28 cellular contexts compared by ENCODE assay signal in genomic region chr10:112059220-112059619, GRCh38.
"Had no signal": no experiment of that assay in that cellular context is flagged by ENCODE, and none has a peak within 500 bp of the region (broad histone marks: within the 10 kb centered on the region; RNA-seq: fewer than 3 reads in every experiment).

No MANE protein-coding gene starts in this region.

- H2AFZ ChIP-seq: hepatocyte had no signal

- H3K27ac ChIP-seq: ascending aorta, brain microvascular endothelial cell, gastroesophageal sphincter, hepatocyte, left lung, lower lobe of right lung, suprapubic skin, tibial artery, upper lobe of right lung, WERI-Rb-1 had no signal

- H3K36me3 ChIP-seq: ascending aorta, brain microvascular endothelial cell, gastroesophageal sphincter, left lung, lower lobe of right lung, suprapubic skin, tibial artery, upper lobe of right lung, WERI-Rb-1 had no signal

- H3K79me2 ChIP-seq: hepatocyte had no signal

- H3K4me3 ChIP-seq: ascending aorta, gastroesophageal sphincter, hepatocyte, left lung, lower lobe of right lung, mucosa of descending colon, suprapubic skin, tibial artery, upper lobe of right lung had no signal

- DNase-seq: activated CD4-positive, alpha-beta memory T cell treated with anti-CD3 and anti-CD28 coated beads for 36 hours; activated CD4-positive, alpha-beta T cell treated with anti-CD3 and anti-CD28 coated beads, Interleukin-2, amount 10 ng/mL, durations not matched to agents 24 days and 14 days; activated CD4-positive, CD25-positive, alpha-beta regulatory T cell treated with anti-CD3 and anti-CD28 coated beads, Interleukin-2, amount 50 U/mL, for 72 hours; activated CD8-positive, alpha-beta memory T cell treated with anti-CD3 and anti-CD28 coated beads, Interleukin-2, amount 50 U/mL, for 4 hours; activated gamma-delta T cell; activated naive CD4-positive, alpha-beta T cell treated with anti-CD3 and anti-CD28 coated beads, Interleukin-2, amount 10 ng/mL, durations not matched to agents 7 days and 5 days; activated naive CD8-positive, alpha-beta T cell treated with anti-CD3 and anti-CD28 coated beads, Interleukin-2, amount 10 ng/mL, durations not matched to agents 7 days and 5 days; activated T-cell treated with anti-CD3 and anti-CD28 coated beads, Interleukin-2, amount 50 U/mL, for 24 hours; brain microvascular endothelial cell; cortex of kidney; effector memory CD8-positive, alpha-beta T cell; left lung; lower lobe of right lung; mucosa of descending colon; posterior cingulate gyrus; right cardiac atrium; stimulated activated CD4-positive, alpha-beta T cell treated with anti-CD3 and anti-CD28 coated beads, Interleukin-15, amount 100 ng/mL, for 24 hours; stimulated activated CD4-positive, alpha-beta T cell treated with anti-CD3 and anti-CD28 coated beads, Interleukin-2, amount 100 ng/mL, for 24 hours; stimulated activated naive B cell treated with anti-CD40 and anti-IgM and Interleukin-4, amounts not matched to agents 10 μg/mL and 1 μg/mL and 100 μg/mL, for 72 hours; T1000; tibial artery; upper lobe of right lung; WERI-Rb-1 had no signal

- H3K9me3 Mint-ChIP-seq: activated CD4-positive, alpha-beta memory T cell treated with anti-CD3 and anti-CD28 coated beads for 36 hours; activated CD4-positive, alpha-beta T cell treated with anti-CD3 and anti-CD28 coated beads, Interleukin-2, amount 10 ng/mL, durations not matched to agents 24 days and 14 days; activated naive CD4-positive, alpha-beta T cell treated with anti-CD3 and anti-CD28 coated beads, Interleukin-2, amount 10 ng/mL, durations not matched to agents 7 days and 5 days; activated naive CD8-positive, alpha-beta T cell treated with anti-CD3 and anti-CD28 coated beads, Interleukin-2, amount 10 ng/mL, durations not matched to agents 7 days and 5 days; activated T-cell treated with anti-CD3 and anti-CD28 coated beads, Interleukin-2, amount 50 U/mL, for 24 hours; nephron; stimulated activated naive B cell treated with anti-CD40 and anti-IgM and Interleukin-4, amounts not matched to agents 10 μg/mL and 1 μg/mL and 100 μg/mL, for 72 hours had no signal

- H3K4me3 Mint-ChIP-seq: activated CD4-positive, alpha-beta memory T cell treated with anti-CD3 and anti-CD28 coated beads for 36 hours; activated CD4-positive, alpha-beta T cell treated with anti-CD3 and anti-CD28 coated beads, Interleukin-2, amount 10 ng/mL, durations not matched to agents 24 days and 14 days; activated naive CD4-positive, alpha-beta T cell treated with anti-CD3 and anti-CD28 coated beads, Interleukin-2, amount 10 ng/mL, durations not matched to agents 7 days and 5 days; activated naive CD8-positive, alpha-beta T cell treated with anti-CD3 and anti-CD28 coated beads, Interleukin-2, amount 10 ng/mL, durations not matched to agents 7 days and 5 days; activated T-cell treated with anti-CD3 and anti-CD28 coated beads, Interleukin-2, amount 50 U/mL, for 24 hours; effector memory CD8-positive, alpha-beta T cell; nephron; stimulated activated naive B cell treated with anti-CD40 and anti-IgM and Interleukin-4, amounts not matched to agents 10 μg/mL and 1 μg/mL and 100 μg/mL, for 72 hours had no signal

- H3K4me2 ChIP-seq: hepatocyte had no signal

- H3K27ac Mint-ChIP-seq: activated CD4-positive, alpha-beta memory T cell treated with anti-CD3 and anti-CD28 coated beads for 36 hours; activated CD4-positive, alpha-beta T cell treated with anti-CD3 and anti-CD28 coated beads, Interleukin-2, amount 10 ng/mL, durations not matched to agents 24 days and 14 days; activated naive CD4-positive, alpha-beta T cell treated with anti-CD3 and anti-CD28 coated beads, Interleukin-2, amount 10 ng/mL, durations not matched to agents 7 days and 5 days; activated naive CD8-positive, alpha-beta T cell treated with anti-CD3 and anti-CD28 coated beads, Interleukin-2, amount 10 ng/mL, durations not matched to agents 7 days and 5 days; activated T-cell treated with anti-CD3 and anti-CD28 coated beads, Interleukin-2, amount 50 U/mL, for 24 hours; effector memory CD8-positive, alpha-beta T cell; nephron; stimulated activated naive B cell treated with anti-CD40 and anti-IgM and Interleukin-4, amounts not matched to agents 10 μg/mL and 1 μg/mL and 100 μg/mL, for 72 hours had no signal

- H3K36me3 Mint-ChIP-seq: activated CD4-positive, alpha-beta memory T cell treated with anti-CD3 and anti-CD28 coated beads for 36 hours; activated naive CD4-positive, alpha-beta T cell treated with anti-CD3 and anti-CD28 coated beads, Interleukin-2, amount 10 ng/mL, durations not matched to agents 7 days and 5 days; activated naive CD8-positive, alpha-beta T cell treated with anti-CD3 and anti-CD28 coated beads, Interleukin-2, amount 10 ng/mL, durations not matched to agents 7 days and 5 days; stimulated activated naive B cell treated with anti-CD40 and anti-IgM and Interleukin-4, amounts not matched to agents 10 μg/mL and 1 μg/mL and 100 μg/mL, for 72 hours had no signal

- H3K27me3 Mint-ChIP-seq: activated CD4-positive, alpha-beta T cell treated with anti-CD3 and anti-CD28 coated beads, Interleukin-2, amount 10 ng/mL, durations not matched to agents 24 days and 14 days; activated naive CD4-positive, alpha-beta T cell treated with anti-CD3 and anti-CD28 coated beads, Interleukin-2, amount 10 ng/mL, durations not matched to agents 7 days and 5 days; activated naive CD8-positive, alpha-beta T cell treated with anti-CD3 and anti-CD28 coated beads, Interleukin-2, amount 10 ng/mL, durations not matched to agents 7 days and 5 days had no signal

- H3K4me1 ChIP-seq: ascending aorta, gastroesophageal sphincter, left lung, lower lobe of right lung, suprapubic skin, tibial artery, upper lobe of right lung had no signal

- H3K4me1 Mint-ChIP-seq: activated CD4-positive, alpha-beta T cell treated with anti-CD3 and anti-CD28 coated beads, Interleukin-2, amount 10 ng/mL, durations not matched to agents 24 days and 14 days; activated naive CD4-positive, alpha-beta T cell treated with anti-CD3 and anti-CD28 coated beads, Interleukin-2, amount 10 ng/mL, durations not matched to agents 7 days and 5 days; activated naive CD8-positive, alpha-beta T cell treated with anti-CD3 and anti-CD28 coated beads, Interleukin-2, amount 10 ng/mL, durations not matched to agents 7 days and 5 days; nephron; stimulated activated naive B cell treated with anti-CD40 and anti-IgM and Interleukin-4, amounts not matched to agents 10 μg/mL and 1 μg/mL and 100 μg/mL, for 72 hours had no signal

- ATAC-seq: effector memory CD8-positive, alpha-beta T cell; gastroesophageal sphincter; left lung; lower lobe of right lung; mucosa of descending colon; right cardiac atrium; stimulated activated naive B cell treated with anti-CD40 and anti-IgM and Interleukin-4, amounts not matched to agents 10 μg/mL and 1 μg/mL and 100 μg/mL, for 72 hours; upper lobe of right lung had no signal

- H3K9me3 ChIP-seq: ascending aorta, gastroesophageal sphincter, left lung, lower lobe of right lung, mucosa of descending colon, suprapubic skin, tibial artery, upper lobe of right lung had no signal

- H3K27me3 ChIP-seq: ascending aorta, brain microvascular endothelial cell, gastroesophageal sphincter, hepatocyte, left lung, suprapubic skin, tibial artery, upper lobe of right lung had no signal
